Comparison of ENCODE assay signal across 12 cellular contexts in genomic region chr12:31119531-31120211, GRCh38. TPM values are rescaled to one million over a fixed set of nuclear protein-coding genes. Genes with fewer than 3 reads are reported as not detected.
DNase-seq lines count a peak whose midpoint lies in the region; ATAC-seq and TF ChIP-seq lines count a peak whose summit lies in the region.
"Had no signal": no experiment of that assay in that cellular context is flagged by ENCODE, and none has a peak within 500 bp of the region (broad histone marks: within the 10 kb centered on the region; RNA-seq: fewer than 3 reads in every experiment).

No MANE protein-coding gene starts in this region.

- H3K4me1 ChIP-seq in spleen (peaks cover 3 to 34% (median 23%) of the 10 kb centered on the region in 6 donors), testis (peaks cover 21% of the 10 kb centered on the region)

- 0 to 83% (median 32%) methylated on average over 4 to 38 of the region's 38 CpGs for WGBS in spleen, 5 donors
- WGBS in testis, 2 donors, result 5 to 55% methylated on average over 2 to 25 of the region's 38 CpGs

- no peak overlapping the region for H3K27ac Mint-ChIP-seq in activated T-cell treated with anti-CD3 and anti-CD28 coated beads, Interleukin-2, amount 50 U/mL, for 24 hours
- no peak overlapping the region for H3K27ac Mint-ChIP-seq in T-helper 17 cell

- TF ChIP-seq CTCF in spleen (IDR thresholded peaks at IDR 0.05 in 8 of 11, conservative IDR thresholded peaks at IDR 0.05 in 3 of 11) (no peak), testis (IDR thresholded peaks at IDR 0.05) (no peak)

- no peak for ATAC-seq in T-helper 17 cell
- ATAC-seq in GM21381 (IDR thresholded peaks at IDR 0.05; ENCODE audit: unreplicated experiment), result no peak

- H3K4me3 Mint-ChIP-seq in activated T-cell treated with anti-CD3 and anti-CD28 coated beads, Interleukin-2, amount 50 U/mL, for 24 hours, result peak overlapping the region; percentile 4
- peak overlapping the region; percentile 63 for H3K4me3 Mint-ChIP-seq in T-helper 17 cell

- H3K9me3 ChIP-seq in T-helper 17 cell (ENCODE audit: control insufficient read depth, low read length, poor library complexity, severe bottlenecking) (no peaks in the 10 kb centered on the region), spleen (no peaks in the 10 kb centered on the region), testis (no peaks in the 10 kb centered on the region)
- H3K9me3 ChIP-seq: heart left ventricle had no signal

- H3K36me3 ChIP-seq in spleen (no peaks in the 10 kb centered on the region), testis (ENCODE audit: low read depth, missing control alignments) (no peaks in the 10 kb centered on the region)
- H3K36me3 ChIP-seq: heart left ventricle had no signal

- no peaks in the 10 kb centered on the region for H3K36me3 Mint-ChIP-seq in activated T-cell treated with anti-CD3 and anti-CD28 coated beads, Interleukin-2, amount 50 U/mL, for 24 hours (ENCODE audit: low read depth)
- no peaks in the 10 kb centered on the region for H3K36me3 Mint-ChIP-seq in T-helper 17 cell (ENCODE audit: low read depth)

- DNase-seq in activated T-cell treated with anti-CD3 and anti-CD28 coated beads, Interleukin-2, amount 50 U/mL, for 24 hours, result no peak
- no peak for DNase-seq in activated T-cell treated with anti-CD3 and anti-CD28 coated beads for 4 hours
- DNase-seq in T-helper 17 cell, result no peak
- peak; percentile 23 for DNase-seq in iPS-NIHi11 (ENCODE audit: low spot score)
- DNase-seq in spleen, result peak; percentile 75
- DNase-seq in stimulated activated CD4-positive, alpha-beta T cell treated with anti-CD3 and anti-CD28 coated beads, Interleukin-4, amount 100 ng/mL, for 24 hours, result no peak
- no peak for DNase-seq in testis
- DNase-seq: activated CD4-positive, CD25-positive, alpha-beta regulatory T cell; Right ventricle myocardium superior had no signal

- H3K27me3 ChIP-seq in spleen (replicated peaks in 1 of 7) (peaks cover 0 to 44% (median 25%) of the 10 kb centered on the region in 7 donors), testis (no peaks in the 10 kb centered on the region)

- no peaks in the 10 kb centered on the region for H3K9me3 Mint-ChIP-seq in activated T-cell treated with anti-CD3 and anti-CD28 coated beads, Interleukin-2, amount 50 U/mL, for 24 hours

- peaks cover 27% of the 10 kb centered on the region for H3K27me3 Mint-ChIP-seq in activated T-cell treated with anti-CD3 and anti-CD28 coated beads, Interleukin-2, amount 50 U/mL, for 24 hours
- H3K27me3 Mint-ChIP-seq in T-helper 17 cell, result peaks cover 10% of the 10 kb centered on the region

- H3K27ac ChIP-seq in spleen, result no peak overlapping the region
- no peak overlapping the region for H3K27ac ChIP-seq in testis
- H3K27ac ChIP-seq: heart left ventricle, skin epidermis had no signal

- H3K4me1 Mint-ChIP-seq in activated T-cell treated with anti-CD3 and anti-CD28 coated beads, Interleukin-2, amount 50 U/mL, for 24 hours (ENCODE audit: low read depth), result peaks cover 15% of the 10 kb centered on the region
- H3K4me1 Mint-ChIP-seq in T-helper 17 cell, result peaks cover 6% of the 10 kb centered on the region

- H3K4me3 ChIP-seq in spleen (peak overlapping the region in 5 of 8 donors; percentile 21 to 64 (median 23)), testis (peak overlapping the region in 1 of 2 donors; percentile 23)

- intact Hi-C loops in spleen (cut with DNase I; ENCODE audit: low total_unique reads) (no loop called here), testis (cut with DNase I; ENCODE audit: low total_unique reads) (no loop called here)

- TF ChIP-seq POLR2A in spleen (IDR thresholded peaks at IDR 0.05) (no peak), testis (IDR thresholded peaks at IDR 0.05) (no peak)

RNA-seq across cellular contexts. Expression of gene DDX11, which starts 46.0 kb away (rescaled TPM):
- 10 to 100 TPM; 53.6 to 66.3 TPM for total RNA-seq in T-helper 17 cell
- total RNA-seq in spleen, result 10 to 100 TPM; 15.9 to 66.7 (median 45.3) TPM
- 10 to 100 TPM; 13.3 to 31.0 (median 15.2) TPM for polyA plus RNA-seq in spleen
- total RNA-seq in testis, result 10 to 100 TPM; 49.6 to 63.1 TPM
- 19.7 TPM for polyA plus RNA-seq in testis (ENCODE audit: insufficient read depth, low read depth, low replicate concordance)

Comparison
In these comparisons a context has a peak if more than half of its experiments do, and no peak if none do; other contexts are left out.
1. DNase-seq: peak in iPS-NIHi11 (single experiment) and spleen (single experiment); none in activated T-cell treated with anti-CD3 and anti-CD28 coated beads, Interleukin-2, amount 50 U/mL, for 24 hours (single experiment), activated T-cell treated with anti-CD3 and anti-CD28 coated beads for 4 hours (single experiment), T-helper 17 cell (0 of 3), stimulated activated CD4-positive, alpha-beta T cell treated with anti-CD3 and anti-CD28 coated beads, Interleukin-4, amount 100 ng/mL, for 24 hours (single experiment) and testis (single experiment).